13 cellular contexts compared by ENCODE assay signal in genomic region chr18:69943021-69943420, GRCh38. TPM values are rescaled to one million over a fixed set of nuclear protein-coding genes. Genes with fewer than 3 reads are reported as not detected.
DNase-seq lines count a peak whose midpoint lies in the region; ATAC-seq and TF ChIP-seq lines count a peak whose summit lies in the region.
"Had no signal": no experiment of that assay in that cellular context is flagged by ENCODE, and none has a peak within 500 bp of the region (broad histone marks: within the 10 kb centered on the region; RNA-seq: fewer than 3 reads in every experiment).

No MANE protein-coding gene starts in this region.

- intact Hi-C loops in natural killer cell (cut with micrococcal nuclease) = loop anchor here (10.0 kb wide), 1 partner anchor 1228 kb away; the partner anchor contains the start of gene TMX3

- no peak for TF ChIP-seq POLR2A in suprapubic skin (IDR thresholded peaks at IDR 0.05)

- 89% methylated on average over 3 of the region's 3 CpGs for WGBS in suprapubic skin

- no peak overlapping the region for H3K27ac Mint-ChIP-seq in natural killer cell
- no peak overlapping the region for H3K27ac Mint-ChIP-seq in natural killer cell treated with Interleukin-12 subunit alpha and Interleukin-12 subunit beta and Interleukin-15 and Interleukin-18, amount 100 ng/mL, for 72 hours
- H3K27ac Mint-ChIP-seq in stimulated activated naive CD8-positive, alpha-beta T cell treated with anti-CD3 and anti-CD28 coated beads, Interleukin-15, amount 100 ng/mL, for 72 hours = peak overlapping the region; percentile 97 to 99
- H3K27ac Mint-ChIP-seq: T-helper 2 cell treated with Interferon-gamma antibody and Interleukin-4, amounts not matched to agents 5 μg/mL and 100 μg/mL, for 36 hours had no signal

- H3K36me3 ChIP-seq in brain microvascular endothelial cell (replicated peaks) = no peaks in the 10 kb centered on the region
- H3K36me3 ChIP-seq in suprapubic skin = no peaks in the 10 kb centered on the region
- H3K36me3 ChIP-seq: neutrophil had no signal

- no peaks in the 10 kb centered on the region for H3K4me1 ChIP-seq in suprapubic skin

- no peak overlapping the region for H3K4me3 ChIP-seq in brain microvascular endothelial cell (ENCODE audit: low read depth, low read length)
- H3K4me3 ChIP-seq in suprapubic skin = no peak overlapping the region
- H3K4me3 ChIP-seq: lung had no signal

- peaks cover 45 to 49% of the 10 kb centered on the region in 2 donors for H3K4me1 Mint-ChIP-seq in natural killer cell
- H3K4me1 Mint-ChIP-seq in natural killer cell treated with Interleukin-12 subunit alpha and Interleukin-12 subunit beta and Interleukin-15 and Interleukin-18, amount 100 ng/mL, for 72 hours (ENCODE audit: low read depth in 2 of 2) = peaks cover 67 to 83% of the 10 kb centered on the region in 2 donors
- H3K4me1 Mint-ChIP-seq in stimulated activated naive CD8-positive, alpha-beta T cell treated with anti-CD3 and anti-CD28 coated beads, Interleukin-15, amount 100 ng/mL, for 72 hours = peaks cover 72% of the 10 kb centered on the region

- H3K9me3 ChIP-seq in suprapubic skin = no peaks in the 10 kb centered on the region
- H3K9me3 ChIP-seq: neutrophil had no signal

- TF ChIP-seq EP300 in suprapubic skin (IDR thresholded peaks at IDR 0.05) = no peak

- no peaks in the 10 kb centered on the region for H3K27me3 Mint-ChIP-seq in natural killer cell (ENCODE audit: low read depth in 2 of 2)
- no peaks in the 10 kb centered on the region for H3K27me3 Mint-ChIP-seq in natural killer cell treated with Interleukin-12 subunit alpha and Interleukin-12 subunit beta and Interleukin-15 and Interleukin-18, amount 100 ng/mL, for 72 hours
- H3K27me3 Mint-ChIP-seq in stimulated activated naive CD8-positive, alpha-beta T cell treated with anti-CD3 and anti-CD28 coated beads, Interleukin-15, amount 100 ng/mL, for 72 hours = no peaks in the 10 kb centered on the region

- DNase-seq in natural killer cell (no peak), HT-29 (ENCODE audit: low spot score) (peak; percentile 7), brain microvascular endothelial cell (no peak), suprapubic skin (ENCODE audit: low spot score in 2 of 2) (no peak), SHP77 (lab: John Stamatoyannopoulos, UW) (no peak)
- no peak for DNase-seq in natural killer cell treated with Interleukin-12 subunit alpha and Interleukin-12 subunit beta and Interleukin-15 and Interleukin-18, amount 100 ng/mL, for 72 hours (ENCODE audit: low spot score)
- peak in 1 of 2 donors; percentile 48 for DNase-seq in stimulated activated naive CD8-positive, alpha-beta T cell treated with anti-CD3 and anti-CD28 coated beads, Interleukin-15, amount 100 ng/mL, for 72 hours
- DNase-seq: MV-4-11, NCI-H2227 treated with DMSO at 0.1 percent for 48 hours had no signal

- ATAC-seq in natural killer cell (peak; percentile 26 to 40 (median 30)), GM21360 (IDR thresholded peaks at IDR 0.05; ENCODE audit: unreplicated experiment) (no peak)
- ATAC-seq in natural killer cell treated with Interleukin-12 subunit alpha and Interleukin-12 subunit beta and Interleukin-15 and Interleukin-18, amount 100 ng/mL, for 72 hours = no peak
- ATAC-seq in stimulated activated naive CD8-positive, alpha-beta T cell treated with anti-CD3 and anti-CD28 coated beads, Interleukin-15, amount 100 ng/mL, for 72 hours = peak; percentile 55

- peaks cover 29% of the 10 kb centered on the region for H3K36me3 Mint-ChIP-seq in natural killer cell
- peaks cover 78% of the 10 kb centered on the region for H3K36me3 Mint-ChIP-seq in natural killer cell treated with Interleukin-12 subunit alpha and Interleukin-12 subunit beta and Interleukin-15 and Interleukin-18, amount 100 ng/mL, for 72 hours

- H3K27me3 ChIP-seq in brain microvascular endothelial cell (replicated peaks) = no peaks in the 10 kb centered on the region
- no peaks in the 10 kb centered on the region for H3K27me3 ChIP-seq in suprapubic skin
- H3K27me3 ChIP-seq: neutrophil had no signal

- H3K27ac ChIP-seq in brain microvascular endothelial cell = no peak overlapping the region
- no peak overlapping the region for H3K27ac ChIP-seq in suprapubic skin
- H3K27ac ChIP-seq: neutrophil had no signal

- in situ Hi-C loops in brain microvascular endothelial cell (cut with HindIII; ENCODE audit: low pct_ligation_motif_present, low sequenced_read_pairs) = no loop called here

- peak; percentile 20 for TF ChIP-seq CTCF in natural killer cell (IDR thresholded peaks at IDR 0.05)
- peak; percentile 57 for TF ChIP-seq CTCF in brain microvascular endothelial cell (IDR thresholded peaks at IDR 0.05; ENCODE audit: low read depth, low read length, missing control alignments)
- no peak for TF ChIP-seq CTCF in suprapubic skin (IDR thresholded peaks at IDR 0.05)

- no peak overlapping the region for H3K4me3 Mint-ChIP-seq in natural killer cell
- H3K4me3 Mint-ChIP-seq in natural killer cell treated with Interleukin-12 subunit alpha and Interleukin-12 subunit beta and Interleukin-15 and Interleukin-18, amount 100 ng/mL, for 72 hours = no peak overlapping the region
- peak overlapping the region in 1 of 2 donors; percentile 77 for H3K4me3 Mint-ChIP-seq in stimulated activated naive CD8-positive, alpha-beta T cell treated with anti-CD3 and anti-CD28 coated beads, Interleukin-15, amount 100 ng/mL, for 72 hours

- peaks cover 2 to 5% of the 10 kb centered on the region in 2 donors for H3K9me3 Mint-ChIP-seq in natural killer cell
- peaks cover 20% of the 10 kb centered on the region for H3K9me3 Mint-ChIP-seq in natural killer cell treated with Interleukin-12 subunit alpha and Interleukin-12 subunit beta and Interleukin-15 and Interleukin-18, amount 100 ng/mL, for 72 hours
- H3K9me3 Mint-ChIP-seq in stimulated activated naive CD8-positive, alpha-beta T cell treated with anti-CD3 and anti-CD28 coated beads, Interleukin-15, amount 100 ng/mL, for 72 hours = peaks cover 30 to 38% of the 10 kb centered on the region in 2 donors

RNA-seq across cellular contexts. Expression of gene CD226, which starts 4.7 kb away (rescaled TPM):
- 100 to 1,000 TPM; 151 to 178 (median 162) TPM for total RNA-seq in natural killer cell
- total RNA-seq in natural killer cell treated with Interleukin-12 subunit alpha and Interleukin-12 subunit beta and Interleukin-15 and Interleukin-18, amount 100 ng/mL, for 72 hours = 100 to 1,000 TPM; 153 to 181 TPM
- not detected in 2 replicates for total RNA-seq in HT-29 (2014; rRNA removed; shearing (Covaris generic))
- total RNA-seq in suprapubic skin = under 1 TPM; 0.05 to 0.24 (median 0.16) TPM

Comparison
In these comparisons a context has a peak if more than half of its experiments do, and no peak if none do; other contexts are left out.
1. ATAC-seq: peak in natural killer cell (3 of 3) and stimulated activated naive CD8-positive, alpha-beta T cell treated with anti-CD3 and anti-CD28 coated beads, Interleukin-15, amount 100 ng/mL, for 72 hours (single experiment); none in natural killer cell treated with Interleukin-12 subunit alpha and Interleukin-12 subunit beta and Interleukin-15 and Interleukin-18, amount 100 ng/mL, for 72 hours (0 of 2) and GM21360 (single experiment).
2. H3K27ac Mint-ChIP-seq: peak in stimulated activated naive CD8-positive, alpha-beta T cell treated with anti-CD3 and anti-CD28 coated beads, Interleukin-15, amount 100 ng/mL, for 72 hours (2 of 2); none in natural killer cell (0 of 2) and natural killer cell treated with Interleukin-12 subunit alpha and Interleukin-12 subunit beta and Interleukin-15 and Interleukin-18, amount 100 ng/mL, for 72 hours (0 of 2).
3. CTCF ChIP-seq: peak in natural killer cell (single experiment) and brain microvascular endothelial cell (single experiment); none in suprapubic skin (0 of 2).
4. RNA of gene CD226, which starts 4.7 kb away (total RNA-seq): 153 to 181 TPM in natural killer cell treated with Interleukin-12 subunit alpha and Interleukin-12 subunit beta and Interleukin-15 and Interleukin-18, amount 100 ng/mL, for 72 hours and 151 to 178 TPM in natural killer cell; 0.05 to 0.24 TPM in suprapubic skin and not detected in HT-29; every median in the first group is over 100 times any median in the second.